ENCODE assay signal across 15 cellular contexts in genomic region chr2:159137511-159138101, GRCh38.
DNase-seq lines count a peak whose midpoint lies in the region; ATAC-seq and TF ChIP-seq lines count a peak whose summit lies in the region.
"Had no signal": no experiment of that assay in that cellular context is flagged by ENCODE, and none has a peak within 500 bp of the region (broad histone marks: within the 10 kb centered on the region; RNA-seq: fewer than 3 reads in every experiment).

No MANE protein-coding gene starts in this region.

- H3K27ac Mint-ChIP-seq in type B pancreatic cell = peak overlapping the region; percentile 83
- H3K27ac Mint-ChIP-seq: activated CD4-positive, alpha-beta T cell treated with anti-CD3 and anti-CD28 coated beads, Interleukin-2, amount 10 ng/mL, durations not matched to agents 7 days and 5 days; IgD-negative memory B cell had no signal

- H3K4me3 ChIP-seq in coronary artery = peak overlapping the region; percentile 35
- H3K4me3 ChIP-seq in mesodermal cell (ENCODE audit: extremely low read depth, insufficient read depth, low read length, poor library complexity, severe bottlenecking) = no peak overlapping the region

- peak overlapping the region; percentile 66 for H3K4me3 Mint-ChIP-seq in type B pancreatic cell
- H3K4me3 Mint-ChIP-seq: activated CD4-positive, alpha-beta T cell treated with anti-CD3 and anti-CD28 coated beads, Interleukin-2, amount 10 ng/mL, durations not matched to agents 7 days and 5 days; IgD-negative memory B cell had no signal

- no peak for TF ChIP-seq CTCF in coronary artery (IDR thresholded peaks at IDR 0.05)
- no peak for TF ChIP-seq CTCF in type B pancreatic cell (conservative IDR thresholded peaks at IDR 0.05)

- peaks cover 71% of the 10 kb centered on the region for H3K4me1 ChIP-seq in mesodermal cell (ENCODE audit: control insufficient read depth, insufficient read depth, low read length, poor library complexity, severe bottlenecking)
- H3K4me1 ChIP-seq: parathyroid adenoma had no signal

- H3K27me3 Mint-ChIP-seq in type B pancreatic cell = no peaks in the 10 kb centered on the region
- H3K27me3 Mint-ChIP-seq: activated CD4-positive, alpha-beta T cell treated with anti-CD3 and anti-CD28 coated beads, Interleukin-2, amount 10 ng/mL, durations not matched to agents 7 days and 5 days had no signal

- H3K27ac ChIP-seq in coronary artery (peak overlapping the region; percentile 56 to 65), mesodermal cell (ENCODE audit: low read depth, low read length, severe bottlenecking) (peak overlapping the region; percentile 34)
- H3K27ac ChIP-seq: parathyroid adenoma had no signal

- H3K9me3 ChIP-seq in mesodermal cell (ENCODE audit: control insufficient read depth, low read length) = no peaks in the 10 kb centered on the region

- H3K36me3 Mint-ChIP-seq in type B pancreatic cell = peaks cover 16% of the 10 kb centered on the region

- WGBS in mesodermal cell (ENCODE audit: insufficient coverage in 2 of 2), 2 experiments = 86 to 93% methylated on average over 4 to 5 of the region's 6 CpGs

- peaks cover 48% of the 10 kb centered on the region for H3K4me1 Mint-ChIP-seq in type B pancreatic cell (ENCODE audit: unreplicated experiment)
- H3K4me1 Mint-ChIP-seq: activated CD4-positive, alpha-beta T cell treated with anti-CD3 and anti-CD28 coated beads, Interleukin-2, amount 10 ng/mL, durations not matched to agents 7 days and 5 days had no signal

- ATAC-seq in HG02852 (IDR thresholded peaks at IDR 0.05; ENCODE audit: unreplicated experiment) = no peak

- H3K9me3 Mint-ChIP-seq in type B pancreatic cell = no peaks in the 10 kb centered on the region
- H3K9me3 Mint-ChIP-seq: activated CD4-positive, alpha-beta T cell treated with anti-CD3 and anti-CD28 coated beads, Interleukin-2, amount 10 ng/mL, durations not matched to agents 7 days and 5 days; IgD-negative memory B cell had no signal

- peak; percentile 35 for DNase-seq in DMS 273 (lab: John Stamatoyannopoulos, UW; ENCODE audit: unreplicated experiment)
- no peak for DNase-seq in DMS 273 treated with DMSO at 0.1 percent for 48 hours (lab: John Stamatoyannopoulos, UW)
- DNase-seq in coronary artery (ENCODE audit: low spot score) = no peak
- DNase-seq in type B pancreatic cell (ENCODE audit: extremely low spot score, unreplicated experiment) = no peak
- no peak for DNase-seq in DMS79 treated with DMSO at 0.1 percent for 48 hours (lab: John Stamatoyannopoulos, UW)
- DNase-seq in NCI-H1436 (lab: John Stamatoyannopoulos, UW) = no peak
- DNase-seq: 8988T; activated CD4-positive, alpha-beta T cell treated with anti-CD3 and anti-CD28 coated beads, Interleukin-2, amount 10 ng/mL, durations not matched to agents 7 days and 5 days; activated naive CD4-positive, alpha-beta T cell treated with anti-CD3 and anti-CD28 coated beads, Interleukin-2, amount 50 U/mL, for 16 hours; DMS79; NCI-H2107 had no signal

- H3K36me3 ChIP-seq in mesodermal cell (ENCODE audit: control insufficient read depth, insufficient read depth, low read length) = peaks cover 15% of the 10 kb centered on the region
